Comparison of ENCODE assay signal across 19 cellular contexts in genomic region chr7:75896803-75897327, GRCh38. TPM values are rescaled to one million over a fixed set of nuclear protein-coding genes. Genes with fewer than 3 reads are reported as not detected.
A peak's percentile ranks its signal among the peaks of the same experiment; 100 is the strongest.
DNase-seq lines count a peak whose midpoint lies in the region; ATAC-seq, FAIRE-seq and TF ChIP-seq lines count a peak whose summit lies in the region.
"Had no signal": no experiment of that assay in that cellular context is flagged by ENCODE, and none has a peak within 500 bp of the region (broad histone marks: within the 10 kb centered on the region; RNA-seq: fewer than 3 reads in every experiment).

No MANE protein-coding gene starts in this region.

- H3K9me3 Mint-ChIP-seq in endothelial cell (ENCODE audit: unreplicated experiment): no peaks in the 10 kb centered on the region
- H3K9me3 Mint-ChIP-seq: CD4-positive, alpha-beta memory T cell; HFFc6 had no signal

- intact Hi-C loops in HepG2 (cut with micrococcal nuclease; ENCODE audit: unreplicated experiment): no loop called here
- intact Hi-C loops in right lobe of liver (cut with DNase I): no loop called here

- TF ChIP-seq EP300 in HepG2 (IDR thresholded peaks at IDR 0.05; ENCODE audit: low read depth in 2 of 2, low read length in 2 of 2): peak in 1 of 2 experiments; percentile 35; a peak in 1 of 4 replicates
- TF ChIP-seq EP300 in HepG2 (CRISPR knock-in tag; IDR thresholded peaks at IDR 0.05; ENCODE audit: borderline replicate concordance): no peak
- TF ChIP-seq EP300 in H1 (IDR thresholded peaks at IDR 0.05; ENCODE audit: borderline replicate concordance in 1 of 2, low read depth in 2 of 2, low read length in 2 of 2): no peak

- peak overlapping the region; percentile 44 for H3K9ac ChIP-seq in HepG2 (ENCODE audit: insufficient read depth, low read depth, low read length)
- H3K9ac ChIP-seq in H1 (replicated peaks in 1 of 4; ENCODE audit: extremely low read depth in 1 of 4, low read depth in 3 of 4, low read length in 3 of 4): no peak overlapping the region
- H3K9ac ChIP-seq in neuronal stem cell (ENCODE audit: low read depth, low read length, poor library complexity): no peak overlapping the region

- H2AK5ac ChIP-seq in H1 (ENCODE audit: low read depth, low read length): no peak overlapping the region
- H2AK5ac ChIP-seq in neuronal stem cell (ENCODE audit: low read depth, low read length): peak overlapping the region; percentile 41

- no peak overlapping the region for H3K27ac Mint-ChIP-seq in endothelial cell (ENCODE audit: unreplicated experiment)
- H3K27ac Mint-ChIP-seq: CD4-positive, alpha-beta memory T cell; GM23338; HFFc6 had no signal

- H2AFZ ChIP-seq in HepG2 (ENCODE audit: low read length) (no peak overlapping the region), H1 (ENCODE audit: low read length) (no peak overlapping the region), neuronal stem cell (ENCODE audit: low read length) (no peak overlapping the region)
- H2AFZ ChIP-seq: GM23338 had no signal

- H3K18ac ChIP-seq in H1 (ENCODE audit: extremely low read depth, low read length): no peak overlapping the region
- H3K18ac ChIP-seq in neuronal stem cell (ENCODE audit: low read length): no peak overlapping the region

- POLR2A ChIA-PET in HepG2 (lab: Yijun Ruan, JAX): interaction anchor here (1.2 to 1.3 kb wide), 5 partner anchors 9 to 151 kb away, joined by 3 to 5 read pairs (median 3); partner anchors contain the start of genes MDH2 and STYXL1
- POLR2A ChIA-PET in H1 (lab: Charles Lee; ENCODE audit: partially characterized antibody): interaction anchor here (1.2 to 5.8 kb wide), 5 partner anchors 8 to 17 kb away, joined by 3 to 26 read pairs (median 5); partner anchors contain the start of gene POR

- TF ChIP-seq RAD21 in HepG2 (CRISPR knock-in tag; IDR thresholded peaks at IDR 0.05) (0 out of 2 replicates have a peak, but pooled peaks have one; percentile 25), H1 (IDR thresholded peaks at IDR 0.05 in 1 of 2, conservative IDR thresholded peaks at IDR 0.05 in 1 of 2; ENCODE audit: low read depth in 2 of 2, low read length in 2 of 2) (no peak)

- H3K27ac ChIP-seq in HepG2 (ENCODE audit: extremely low read length, insufficient read depth, low read length) (peak overlapping the region; percentile 56), right lobe of liver (no peak overlapping the region), H1 (ENCODE audit: low read depth, low read length) (no peak overlapping the region), neuronal stem cell (replicated peaks; ENCODE audit: low read length) (no peak overlapping the region)

- ATAC-seq in HepG2: peak; percentile 56
- ATAC-seq in right lobe of liver: no peak
- no peak for ATAC-seq in GM21717 (IDR thresholded peaks at IDR 0.05; ENCODE audit: unreplicated experiment)
- ATAC-seq: GM23338 had no signal

- H3K9me3 ChIP-seq in HepG2 (ENCODE audit: low read length) (no peaks in the 10 kb centered on the region), right lobe of liver (no peaks in the 10 kb centered on the region), H1 (ENCODE audit: insufficient read depth in 2 of 2, low read depth in 1 of 2, low read length in 1 of 2) (no peaks in the 10 kb centered on the region), neuronal stem cell (replicated peaks in 1 of 2; ENCODE audit: control insufficient read depth in 2 of 2, insufficient read depth in 1 of 2, low read depth in 1 of 2, low read length in 2 of 2) (no peaks in the 10 kb centered on the region)
- H3K9me3 ChIP-seq: HAP-1 had no signal

- no peak overlapping the region for H2BK5ac ChIP-seq in H1 (ENCODE audit: low read depth, low read length)
- H2BK5ac ChIP-seq in neuronal stem cell (ENCODE audit: low read length): no peak overlapping the region

- WGBS in HepG2 (ENCODE audit: low lambda C conversion rate): 26% methylated on average over 4 of the region's 6 CpGs
- 80% methylated on average over 1 of the region's 6 CpGs for WGBS in right lobe of liver (ENCODE audit: insufficient coverage, low coverage, low lambda C conversion rate, missing lambda C conversion rate)
- WGBS in H1 (ENCODE audit: extremely low coverage in 1 of 2, insufficient coverage in 1 of 2, insufficient read length in 1 of 2, insufficient replicate concordance in 2 of 2, low coverage in 1 of 2, low lambda C conversion rate in 2 of 2, missing lambda C conversion rate in 1 of 2), 2 experiments: 83% methylated on average over 6 of the region's 6 CpGs; no CpG with 5 or more reads in 1 of the 2 experiments
- WGBS in neuronal stem cell (ENCODE audit: extremely low coverage in 2 of 2, insufficient read length in 2 of 2, insufficient replicate concordance in 1 of 2), 2 donors: no CpG with 5 or more reads among the region's 6 CpGs

- TF ChIP-seq POLR2A in HepG2 (IDR thresholded peaks at IDR 0.05; ENCODE audit: insufficient read depth in 1 of 2, low read depth in 2 of 2, low read length in 2 of 2) (no peak), right lobe of liver (IDR thresholded peaks at IDR 0.05) (no peak), H1 (IDR thresholded peaks at IDR 0.05; ENCODE audit: control extremely low read depth in 1 of 2, low read depth in 2 of 2, low read length in 2 of 2) (no peak)

- no peak overlapping the region for H3K56ac ChIP-seq in H1 (replicated peaks; ENCODE audit: insufficient read length, low read depth, low read length)

- H3K36me3 Mint-ChIP-seq in endothelial cell (ENCODE audit: low read depth, unreplicated experiment): no peaks in the 10 kb centered on the region
- H3K36me3 Mint-ChIP-seq: CD4-positive, alpha-beta memory T cell had no signal

- H2BK120ac ChIP-seq in H1 (replicated peaks; ENCODE audit: low read depth, low read length): no peak overlapping the region
- H2BK120ac ChIP-seq in neuronal stem cell (ENCODE audit: low read depth, low read length): no peak overlapping the region

- H3K4me3 Mint-ChIP-seq in endothelial cell (ENCODE audit: unreplicated experiment): no peak overlapping the region
- H3K4me3 Mint-ChIP-seq: CD4-positive, alpha-beta memory T cell; GM23338; HFFc6 had no signal

- H2BK15ac ChIP-seq in H1 (ENCODE audit: low read length) (0 out of 2 replicates have a peak overlapping the region, but pooled peaks have one; percentile 40), neuronal stem cell (ENCODE audit: low read length) (no peak overlapping the region)

- H4K5ac ChIP-seq in H1 (ENCODE audit: insufficient read length, low read depth, low read length): no peak overlapping the region

- FAIRE-seq in HepG2 (lab: Jason Lieb, UNC) (peak; percentile 63), H1 (lab: Jason Lieb, UNC) (no peak)
- FAIRE-seq: GM12892, H54 had no signal

- TF ChIP-seq CTCF in HepG2 (CRISPR knock-in tag; IDR thresholded peaks at IDR 0.05) (no peak), right lobe of liver (IDR thresholded peaks at IDR 0.05) (no peak), H1 (IDR thresholded peaks at IDR 0.05; ENCODE audit: control extremely low read depth in 1 of 3, insufficient read depth in 1 of 3, low read depth in 1 of 3, low read length in 3 of 3) (no peak), endothelial cell (IDR thresholded peaks at IDR 0.05; ENCODE audit: unreplicated experiment) (no peak)

- H3K4me3 ChIP-seq in HepG2 (replicated peaks in 1 of 3; ENCODE audit: insufficient read depth in 1 of 3, low read depth in 2 of 3, low read length in 3 of 3) (peak overlapping the region in 1 of 3 experiments; percentile 17; a peak in 2 of 6 replicates), right lobe of liver (no peak overlapping the region), H1 (ENCODE audit: extremely low read depth in 1 of 4, insufficient read depth in 2 of 4, low read depth in 3 of 4, low read length in 4 of 4) (no peak overlapping the region), neuronal stem cell (ENCODE audit: low read length in 2 of 2) (no peak overlapping the region)
- H3K4me3 ChIP-seq: GM23338, HAP-1 had no signal

- H4K91ac ChIP-seq in H1 (replicated peaks; ENCODE audit: insufficient read length, low read length): no peak overlapping the region
- H4K91ac ChIP-seq in neuronal stem cell (ENCODE audit: low read depth, low read length, poor library complexity): no peak overlapping the region

- peaks cover 60% of the 10 kb centered on the region for H3K4me1 ChIP-seq in HepG2 (ENCODE audit: insufficient read depth, low read length)
- no peaks in the 10 kb centered on the region for H3K4me1 ChIP-seq in right lobe of liver
- peaks cover 0 to 5% (median 3%) of the 10 kb centered on the region in 4 experiments; a peak in 4 of 7 replicates for H3K4me1 ChIP-seq in H1 (replicated peaks in 1 of 4; ENCODE audit: control insufficient read depth in 3 of 4, insufficient read depth in 4 of 4, low read length in 3 of 4)
- H3K4me1 ChIP-seq in neuronal stem cell (ENCODE audit: control insufficient read depth in 2 of 2, insufficient read depth in 1 of 2, low read depth in 1 of 2, low read length in 2 of 2): peaks cover 0 to 7% of the 10 kb centered on the region in 2 donors

- H3K4me2 ChIP-seq in HepG2 (ENCODE audit: low read depth, low read length) (peak overlapping the region; percentile 66), H1 (ENCODE audit: insufficient read depth in 1 of 2, low read depth in 2 of 2, low read length in 2 of 2) (no peak overlapping the region), neuronal stem cell (ENCODE audit: insufficient read depth, low read length, poor library complexity, severe bottlenecking) (no peak overlapping the region)
- H3K4me2 ChIP-seq: GM23338 had no signal

- H3K79me2 ChIP-seq in HepG2 (ENCODE audit: insufficient read depth, low read length): no peaks in the 10 kb centered on the region
- no peaks in the 10 kb centered on the region for H3K79me2 ChIP-seq in H1 (ENCODE audit: control insufficient read depth in 1 of 2, insufficient read depth in 2 of 2, low read length in 2 of 2)

- H4K8ac ChIP-seq in H1 (ENCODE audit: extremely low read depth, insufficient read depth, low read length) (no peak overlapping the region), neuronal stem cell (ENCODE audit: low read depth, low read length) (no peak overlapping the region)

- peaks cover 3% of the 10 kb centered on the region for H3K27me3 Mint-ChIP-seq in endothelial cell (ENCODE audit: unreplicated experiment)
- H3K27me3 Mint-ChIP-seq: CD4-positive, alpha-beta memory T cell had no signal

- DNase-seq in HepG2 (ENCODE audit: low spot score): no peak
- DNase-seq in right lobe of liver: no peak
- no peak for DNase-seq in H1 (ENCODE audit: low read depth in 1 of 2, low spot score in 2 of 2)
- no peak for DNase-seq in neuronal stem cell (ENCODE audit: low spot score)
- DNase-seq in mesenteric fat pad (ENCODE audit: low spot score): no peak
- no peak for DNase-seq in endothelial cell (ENCODE audit: low spot score)
- DNase-seq: C1 segment of cervical spinal cord; Calu3; CD4-positive, alpha-beta memory T cell; COR-L47; DMS53; DMS79 treated with DMSO at 0.1 percent for 48 hours; GF-D8; HFFc6 had no signal

- in situ Hi-C loops in HepG2 (cut with HindIII; ENCODE audit: extremely low pct_ligation_motif_present, low pct_unique_long_range_greater_than_20kb): no loop called here

- H3K36me3 ChIP-seq in HepG2 (replicated peaks in 1 of 2; ENCODE audit: control insufficient read depth in 1 of 2, insufficient read depth in 2 of 2, low read length in 2 of 2): no peaks in the 10 kb centered on the region
- H3K36me3 ChIP-seq in right lobe of liver: no peaks in the 10 kb centered on the region
- no peaks in the 10 kb centered on the region for H3K36me3 ChIP-seq in H1 (ENCODE audit: control insufficient read depth in 2 of 4, insufficient read depth in 4 of 4, low read length in 3 of 4)
- peaks cover under 1 to 2% of the 10 kb centered on the region in 2 donors for H3K36me3 ChIP-seq in neuronal stem cell (replicated peaks in 1 of 2; ENCODE audit: control insufficient read depth in 2 of 2, insufficient read depth in 2 of 2, low read length in 2 of 2)
- H3K36me3 ChIP-seq: HAP-1 had no signal

- H3K27me3 ChIP-seq in HepG2 (ENCODE audit: control insufficient read depth in 1 of 2, insufficient read depth in 2 of 2, low read length in 2 of 2): no peaks in the 10 kb centered on the region
- H3K27me3 ChIP-seq in right lobe of liver: no peaks in the 10 kb centered on the region
- no peaks in the 10 kb centered on the region for H3K27me3 ChIP-seq in H1 (replicated peaks in 1 of 4; ENCODE audit: control insufficient read depth in 3 of 4, extremely low read depth in 1 of 4, insufficient read depth in 3 of 4, low read length in 3 of 4)
- H3K27me3 ChIP-seq in neuronal stem cell (ENCODE audit: control insufficient read depth in 3 of 3, insufficient read depth in 3 of 3, low read depth in 1 of 3, low read length in 3 of 3): no peaks in the 10 kb centered on the region

- H3K23ac ChIP-seq in H1 (ENCODE audit: insufficient read length) (no peak overlapping the region), neuronal stem cell (ENCODE audit: low read depth, low read length, poor library complexity) (no peak overlapping the region)

- H3K14ac ChIP-seq in H1 (ENCODE audit: insufficient read length) (no peak overlapping the region), neuronal stem cell (ENCODE audit: low read length) (no peak overlapping the region)

- no peaks in the 10 kb centered on the region for H3K4me1 Mint-ChIP-seq in endothelial cell (ENCODE audit: unreplicated experiment)
- H3K4me1 Mint-ChIP-seq: CD4-positive, alpha-beta memory T cell had no signal

- CTCF ChIA-PET in HepG2 (lab: Yijun Ruan, JAX; ENCODE audit: low intra/inter-chr PET ratio, low total read pairs) (no interaction called here), H1 (lab: Charles Lee; ENCODE audit: partially characterized antibody) (no interaction called here)

- no TSS peak for BruUV-seq in HepG2 (replicated peaks; lab: Mats Ljungman, UMichigan)

- no peak overlapping the region for H2BK20ac ChIP-seq in H1 (ENCODE audit: low read length)

- H3K4ac ChIP-seq in H1 (replicated peaks; ENCODE audit: insufficient read length, low read depth, low read length): no peak overlapping the region
- H3K4ac ChIP-seq in neuronal stem cell (ENCODE audit: low read length): no peak overlapping the region

- H4K20me1 ChIP-seq in HepG2 (ENCODE audit: insufficient read depth, low read length) (no peaks in the 10 kb centered on the region), H1 (replicated peaks in 1 of 2; ENCODE audit: control insufficient read depth in 1 of 2, insufficient read depth in 2 of 2, low read length in 2 of 2) (no peaks in the 10 kb centered on the region)

- H3K23me2 ChIP-seq in H1 (ENCODE audit: low read depth, low read length): no peaks in the 10 kb centered on the region

- H2BK12ac ChIP-seq in H1 (ENCODE audit: low read depth, low read length) (no peak overlapping the region), neuronal stem cell (ENCODE audit: low read length) (no peak overlapping the region)

- no peaks in the 10 kb centered on the region for H3K79me1 ChIP-seq in H1 (ENCODE audit: low read depth, low read length)
- H3K79me1 ChIP-seq in neuronal stem cell (ENCODE audit: low read depth, low read length): no peaks in the 10 kb centered on the region

RNA-seq across cellular contexts. Expression of gene RHBDD2, which starts 18.0 kb away (rescaled TPM):
- 14.9 and 23.1 TPM in 2 replicates for total RNA-seq in HepG2 (2016; rRNA removed; fragmentation: Illumina TruSeq; extraction: Trizol)
- 18.8 and 23.7 TPM in 2 replicates for total RNA-seq in HepG2 (2016; cell fraction: cytosol; rRNA removed; fragmentation: Illumina TruSeq; extraction: Trizol; ENCODE audit: low read depth)
- 9.2 and 24.2 TPM in 2 replicates for total RNA-seq in HepG2 (2016; cell fraction: insoluble cytoplasmic fraction; rRNA removed; fragmentation: Illumina TruSeq; extraction: Trizol)
- total RNA-seq in HepG2 (2016; cell fraction: membrane; rRNA removed; fragmentation: Illumina TruSeq; extraction: Trizol): 29.8 and 37.0 TPM in 2 replicates
- 16.7 and 24.5 TPM in 2 replicates for total RNA-seq in HepG2 (2016; cell fraction: nucleus; rRNA removed; fragmentation: Illumina TruSeq; extraction: Trizol)
- 26.4 and 41.1 TPM in 2 replicates for polyA plus RNA-seq in HepG2 (2011; rRNA removed)
- 34.8 and 35.2 TPM in 2 replicates for polyA plus RNA-seq in HepG2 (2011; cell fraction: cytosol; rRNA removed)
- polyA plus RNA-seq in HepG2 (2011; cell fraction: nucleus; rRNA removed): 33.3 and 35.1 TPM in 2 replicates
- 22.8 and 42.0 TPM in 2 replicates for polyA plus RNA-seq in HepG2 (2012)
- 39.1 and 46.7 TPM in 2 replicates for polyA plus RNA-seq in HepG2 (2016; cell fraction: cytosol; fragmentation: Illumina TruSeq; extraction: Trizol; ENCODE audit: low read depth)
- 17.9 and 21.5 TPM in 2 replicates for polyA plus RNA-seq in HepG2 (2016; cell fraction: insoluble cytoplasmic fraction; fragmentation: Illumina TruSeq; extraction: Trizol; ENCODE audit: low read depth)
- 52.8 and 61.8 TPM in 2 replicates for polyA plus RNA-seq in HepG2 (2016; cell fraction: membrane; fragmentation: Illumina TruSeq; extraction: Trizol; ENCODE audit: low read depth)
- 57.7 and 58.2 TPM in 2 replicates for polyA plus RNA-seq in HepG2 (2016; cell fraction: nucleus; fragmentation: Illumina TruSeq; extraction: Trizol; ENCODE audit: insufficient read depth, low read depth)
- 49.6 and 101 TPM in 2 replicates for polyA minus RNA-seq in HepG2 (2011; rRNA and poly(A)+ RNA removed; ENCODE audit: low replicate concordance)
- polyA minus RNA-seq in HepG2 (2011; cell fraction: cytosol; rRNA and poly(A)+ RNA removed): 17.8 and 22.2 TPM in 2 replicates
- polyA minus RNA-seq in HepG2 (2011; cell fraction: nucleus; rRNA and poly(A)+ RNA removed): 12.7 and 13.4 TPM in 2 replicates
- total RNA-seq in right lobe of liver: 10 to 100 TPM; 24.4 to 56.1 (median 31.7) TPM
- total RNA-seq in H1 (2021; fragmentation: NEBNext Ultra II Directional; extraction: Animal tissue kit (Norgen Biotek cat#: 25700)): 28.3 and 29.5 TPM in 2 replicates
- 65.5 and 83.6 TPM in 2 replicates for polyA plus RNA-seq in H1 (2011; rRNA removed)
- 30.5 TPM for polyA plus RNA-seq in H1 (2011; cell fraction: cytosol; rRNA removed)
- 48.6 TPM for polyA plus RNA-seq in H1 (2011; cell fraction: nucleus; rRNA removed)
- polyA plus RNA-seq in H1 (2012, experiment 1 of 2): 22.3 to 41.5 TPM (median 36.1 TPM) in 4 replicates
- polyA plus RNA-seq in H1 (2012, experiment 2 of 2): 36.4 TPM
- polyA plus RNA-seq in H1 (2013, experiment 1 of 2): 36.4 TPM
- 40.7 TPM for polyA plus RNA-seq in H1 (2013, experiment 2 of 2)
- 19.9 and 26.2 TPM in 2 replicates for polyA minus RNA-seq in H1 (2011; rRNA and poly(A)+ RNA removed)
- polyA minus RNA-seq in H1 (2011; cell fraction: cytosol; rRNA and poly(A)+ RNA removed): 20.5 TPM
- 23.4 TPM for polyA minus RNA-seq in H1 (2011; cell fraction: nucleus; rRNA and poly(A)+ RNA removed)
- polyA plus RNA-seq in neuronal stem cell (2013, experiment 1 of 2): 74.0 TPM
- 73.5 TPM for polyA plus RNA-seq in neuronal stem cell (2013, experiment 2 of 2)
- total RNA-seq in mesenteric fat pad: 78.3 TPM
- total RNA-seq in endothelial cell (ENCODE audit: unreplicated experiment): 50.7 TPM

RNA-seq across cellular contexts. Expression of gene POR, which starts 18.1 kb away (rescaled TPM):
- total RNA-seq in HepG2 (2016; rRNA removed; fragmentation: Illumina TruSeq; extraction: Trizol) (115 and 266 TPM in 2 replicates), right lobe of liver (1,000 to 10,000 TPM in 1 of 6 experiments, 100 to 1,000 TPM in 5; 370 to 1,042 (median 725) TPM), mesenteric fat pad (507 TPM), endothelial cell (ENCODE audit: unreplicated experiment) (70.8 TPM)
- total RNA-seq in HepG2 (2016; cell fraction: cytosol; rRNA removed; fragmentation: Illumina TruSeq; extraction: Trizol; ENCODE audit: low read depth): 43.6 and 47.9 TPM in 2 replicates
- total RNA-seq in HepG2 (2016; cell fraction: insoluble cytoplasmic fraction; rRNA removed; fragmentation: Illumina TruSeq; extraction: Trizol): 95.7 and 270 TPM in 2 replicates
- 55.5 and 56.9 TPM in 2 replicates for total RNA-seq in HepG2 (2016; cell fraction: membrane; rRNA removed; fragmentation: Illumina TruSeq; extraction: Trizol)
- 260 and 301 TPM in 2 replicates for total RNA-seq in HepG2 (2016; cell fraction: nucleus; rRNA removed; fragmentation: Illumina TruSeq; extraction: Trizol)
- polyA plus RNA-seq in HepG2 (2011; rRNA removed) (145 and 208 TPM in 2 replicates), H1 (2011; rRNA removed) (98.7 and 213 TPM in 2 replicates)
- 143 and 190 TPM in 2 replicates for polyA plus RNA-seq in HepG2 (2011; cell fraction: cytosol; rRNA removed)
- polyA plus RNA-seq in HepG2 (2011; cell fraction: nucleus; rRNA removed): 1,024 and 1,039 TPM in 2 replicates
- polyA plus RNA-seq in HepG2 (2012): 325 and 360 TPM in 2 replicates
- 22.8 and 25.4 TPM in 2 replicates for polyA plus RNA-seq in HepG2 (2016; cell fraction: cytosol; fragmentation: Illumina TruSeq; extraction: Trizol; ENCODE audit: low read depth)
- polyA plus RNA-seq in HepG2 (2016; cell fraction: insoluble cytoplasmic fraction; fragmentation: Illumina TruSeq; extraction: Trizol; ENCODE audit: low read depth): 63.7 and 80.6 TPM in 2 replicates
- polyA plus RNA-seq in HepG2 (2016; cell fraction: membrane; fragmentation: Illumina TruSeq; extraction: Trizol; ENCODE audit: low read depth): 25.4 and 30.4 TPM in 2 replicates
- polyA plus RNA-seq in HepG2 (2016; cell fraction: nucleus; fragmentation: Illumina TruSeq; extraction: Trizol; ENCODE audit: insufficient read depth, low read depth): 367 and 407 TPM in 2 replicates
- polyA minus RNA-seq in HepG2 (2011; rRNA and poly(A)+ RNA removed; ENCODE audit: low replicate concordance): 85.0 and 445 TPM in 2 replicates
- 256 and 348 TPM in 2 replicates for polyA minus RNA-seq in HepG2 (2011; cell fraction: cytosol; rRNA and poly(A)+ RNA removed)
- polyA minus RNA-seq in HepG2 (2011; cell fraction: nucleus; rRNA and poly(A)+ RNA removed): 174 and 240 TPM in 2 replicates
- total RNA-seq in H1 (2021; fragmentation: NEBNext Ultra II Directional; extraction: Animal tissue kit (Norgen Biotek cat#: 25700)): 127 and 144 TPM in 2 replicates
- 143 TPM for polyA plus RNA-seq in H1 (2011; cell fraction: cytosol; rRNA removed)
- polyA plus RNA-seq in H1 (2011; cell fraction: nucleus; rRNA removed): 390 TPM
- polyA plus RNA-seq in H1 (2012, experiment 1 of 2): 65.5 to 111 TPM (median 109 TPM) in 4 replicates
- 172 TPM for polyA plus RNA-seq in H1 (2012, experiment 2 of 2)
- polyA plus RNA-seq in H1 (2013, experiment 1 of 2): 204 TPM
- polyA plus RNA-seq in H1 (2013, experiment 2 of 2): 195 TPM
- 51.2 and 71.3 TPM in 2 replicates for polyA minus RNA-seq in H1 (2011; rRNA and poly(A)+ RNA removed)
- polyA minus RNA-seq in H1 (2011; cell fraction: cytosol; rRNA and poly(A)+ RNA removed): 118 TPM
- 98.3 TPM for polyA minus RNA-seq in H1 (2011; cell fraction: nucleus; rRNA and poly(A)+ RNA removed)
- polyA plus RNA-seq in neuronal stem cell (2013, experiment 1 of 2): 61.0 TPM
- 62.9 TPM for polyA plus RNA-seq in neuronal stem cell (2013, experiment 2 of 2)

Comparison
In these comparisons a context has a peak if more than half of its experiments do, and no peak if none do; other contexts are left out.
1. Of the 41 proteins assayed by ChIP-seq in both HepG2 and H1: peak only in HepG2: PHF8, RAD21 and RXRA; only in H1: none; in both: none; in neither: 36; mixed calls (peak in some experiments, not most) for 2.